23 cellular contexts compared by ENCODE assay signal in genomic region chr5:142411656-142412425, GRCh38.
"Had no signal": no experiment of that assay in that cellular context is flagged by ENCODE, and none has a peak within 500 bp of the region (broad histone marks: within the 10 kb centered on the region; RNA-seq: fewer than 3 reads in every experiment).

No MANE protein-coding gene starts in this region.

- H3K4me1 ChIP-seq: ascending aorta, esophagus muscularis mucosa, left lung, parathyroid adenoma, sigmoid colon had no signal

- FAIRE-seq: colon, endothelial cell of umbilical vein, frontal cortex had no signal

- DNase-seq: activated T-cell treated with anti-CD3 and anti-CD28 coated beads, Interleukin-2, amount 50 U/mL, for 24 hours; central memory CD4-positive, alpha-beta T cell; effector memory CD4-positive, alpha-beta T cell; hippocampal formation; kidney glomerular epithelial cell; left lung; midbrain; natural killer cell; nucleus accumbens; sigmoid colon; stimulated activated CD4-positive, alpha-beta T cell treated with anti-CD3 and anti-CD28 coated beads, Interleukin-15, amount 100 ng/mL, for 24 hours; stimulated activated naive B cell treated with anti-CD40 and anti-IgM and Interleukin-4, amounts not matched to agents 10 μg/mL and 1 μg/mL and 100 μg/mL, for 72 hours; T-helper 1 cell; T-helper 9 cell; trophoblast cell had no signal

- H3K4me3 ChIP-seq: ascending aorta, esophagus muscularis mucosa, left lung, lung, sigmoid colon, smooth muscle cell had no signal

- H3K9me3 ChIP-seq: ascending aorta, esophagus muscularis mucosa, left lung had no signal

- H3K27ac ChIP-seq: ascending aorta, esophagus muscularis mucosa, left lung, parathyroid adenoma, sigmoid colon had no signal

- H3K36me3 ChIP-seq: ascending aorta, esophagus muscularis mucosa, left lung, sigmoid colon had no signal

- H3K27me3 ChIP-seq: ascending aorta, esophagus muscularis mucosa, left lung, sigmoid colon had no signal
